19 cellular contexts compared by ENCODE assay signal in the genomic region with DNA sequence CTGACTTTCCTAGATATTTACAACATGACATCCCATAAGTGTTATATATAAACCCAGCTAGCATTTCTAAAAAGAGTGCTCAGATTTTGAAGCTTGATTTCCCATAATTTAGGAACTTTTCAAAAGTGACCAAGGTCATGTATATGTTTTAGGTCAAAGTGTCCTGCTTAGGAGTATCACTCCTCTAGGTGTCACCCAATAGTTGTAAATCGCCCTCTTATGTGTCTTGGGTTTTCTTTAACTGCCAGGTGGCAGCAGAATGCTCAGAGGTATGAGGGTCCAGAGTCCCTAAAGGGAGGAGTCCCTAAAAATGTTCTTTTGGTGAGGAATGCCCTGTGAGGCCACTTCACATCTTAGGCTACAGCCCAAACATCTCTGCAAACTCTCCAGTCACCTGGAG.
DNase-seq lines count a peak whose midpoint lies in the region; ATAC-seq and TF ChIP-seq lines count a peak whose summit lies in the region.
"Had no signal": no experiment of that assay in that cellular context is flagged by ENCODE, and none has a peak within 500 bp of the region (broad histone marks: within the 10 kb centered on the region; RNA-seq: fewer than 3 reads in every experiment).

No MANE protein-coding gene starts in this region.

- H3K27ac ChIP-seq in endodermal cell (ENCODE audit: low read depth, low read length) = no peak overlapping the region
- H3K27ac ChIP-seq: KMS-11, SJCRH30 had no signal

- peaks cover 23% of the 10 kb centered on the region for H3K4me1 Mint-ChIP-seq in endodermal cell

- no peaks in the 10 kb centered on the region for H3K27me3 Mint-ChIP-seq in endodermal cell (ENCODE audit: insufficient read depth)

- H3K4me3 ChIP-seq in H7 (ENCODE audit: insufficient read depth, low read depth, low read length) (no peak overlapping the region), endodermal cell (ENCODE audit: low read length) (no peak overlapping the region)
- H3K4me3 ChIP-seq: SJCRH30 had no signal

- H3K36me3 Mint-ChIP-seq in endodermal cell (ENCODE audit: low read depth) = peaks cover 2% of the 10 kb centered on the region

- H3K9me3 Mint-ChIP-seq in endodermal cell = peaks cover 6% of the 10 kb centered on the region

- no peak overlapping the region for H3K9ac ChIP-seq in endodermal cell (ENCODE audit: extremely low read depth, low read length, poor library complexity, severe bottlenecking)
- H3K9ac ChIP-seq: KMS-11 had no signal

- in situ Hi-C loops in G401 (cut with HindIII; ENCODE audit: low sequenced_read_pairs) = no loop called here

- WGBS in endodermal cell (ENCODE audit: insufficient coverage in 1 of 2, insufficient read length in 1 of 2), 2 experiments = 74% methylated on average over 1 of the region's 1 CpG; no CpG with 5 or more reads in 1 of the 2 experiments

- no peak overlapping the region for H3K4me3 Mint-ChIP-seq in endodermal cell
- H3K4me3 Mint-ChIP-seq: CD8-positive, alpha-beta T cell had no signal

- no peak overlapping the region for H3K27ac Mint-ChIP-seq in endodermal cell
- H3K27ac Mint-ChIP-seq: CD8-positive, alpha-beta T cell had no signal

- peaks cover 10% of the 10 kb centered on the region for H3K9me3 ChIP-seq in endodermal cell (ENCODE audit: control insufficient read depth, low read length)
- H3K9me3 ChIP-seq: SJCRH30 had no signal

- peak; percentile 32 for DNase-seq in NCI-H2171 treated with DMSO at 0.1 percent for 48 hours (lab: John Stamatoyannopoulos, UW)
- DNase-seq in NCI-H2171 (lab: John Stamatoyannopoulos, UW) = no peak
- DNase-seq in H7 = peak; percentile 51
- peak; percentile 23 for DNase-seq in NCI-H69 (lab: John Stamatoyannopoulos, UW)
- DNase-seq in endodermal cell = no peak
- DNase-seq in G401 (ENCODE audit: low spot score) = no peak
- DNase-seq in NCI-H187 (lab: John Stamatoyannopoulos, UW) = no peak
- DNase-seq: CD8-positive, alpha-beta T cell; DND-41; HCEC 1CT; NCI-H1048; NCI-H1436; NCI-H2029; NCI-H82; SJCRH30; SW 1271 had no signal

- TF ChIP-seq CTCF in endodermal cell (conservative IDR thresholded peaks at IDR 0.05) = peak; percentile 75

- ATAC-seq in HG03175 (IDR thresholded peaks at IDR 0.05; ENCODE audit: unreplicated experiment) = no peak
- ATAC-seq: CD8-positive, alpha-beta T cell; Panc1 had no signal

- H3K36me3 ChIP-seq in H7 (replicated peaks; ENCODE audit: control insufficient read depth, insufficient read depth, low read length) (no peaks in the 10 kb centered on the region), endodermal cell (ENCODE audit: control insufficient read depth, insufficient read depth, low read length) (no peaks in the 10 kb centered on the region)
- H3K36me3 ChIP-seq: SJCRH30 had no signal

- H3K4me1 ChIP-seq in endodermal cell (ENCODE audit: control insufficient read depth, insufficient read depth, low read length) = peaks cover 12% of the 10 kb centered on the region
- H3K4me1 ChIP-seq: SJCRH30 had no signal

- H3K27me3 ChIP-seq in H7 (ENCODE audit: control insufficient read depth, insufficient read depth, low read length) = no peaks in the 10 kb centered on the region
- no peaks in the 10 kb centered on the region for H3K27me3 ChIP-seq in endodermal cell (ENCODE audit: control insufficient read depth, insufficient read depth, low read length, poor library complexity, severe bottlenecking)
- H3K27me3 ChIP-seq: SJCRH30 had no signal

Comparison
In these comparisons a context has a peak if more than half of its experiments do, and no peak if none do; other contexts are left out.
1. DNase-seq: peak in NCI-H2171 treated with DMSO at 0.1 percent for 48 hours (single experiment), H7 (single experiment) and NCI-H69 (single experiment); none in NCI-H2171 (single experiment), endodermal cell (single experiment), G401 (single experiment) and NCI-H187 (0 of 2).